In the genomic region with DNA sequence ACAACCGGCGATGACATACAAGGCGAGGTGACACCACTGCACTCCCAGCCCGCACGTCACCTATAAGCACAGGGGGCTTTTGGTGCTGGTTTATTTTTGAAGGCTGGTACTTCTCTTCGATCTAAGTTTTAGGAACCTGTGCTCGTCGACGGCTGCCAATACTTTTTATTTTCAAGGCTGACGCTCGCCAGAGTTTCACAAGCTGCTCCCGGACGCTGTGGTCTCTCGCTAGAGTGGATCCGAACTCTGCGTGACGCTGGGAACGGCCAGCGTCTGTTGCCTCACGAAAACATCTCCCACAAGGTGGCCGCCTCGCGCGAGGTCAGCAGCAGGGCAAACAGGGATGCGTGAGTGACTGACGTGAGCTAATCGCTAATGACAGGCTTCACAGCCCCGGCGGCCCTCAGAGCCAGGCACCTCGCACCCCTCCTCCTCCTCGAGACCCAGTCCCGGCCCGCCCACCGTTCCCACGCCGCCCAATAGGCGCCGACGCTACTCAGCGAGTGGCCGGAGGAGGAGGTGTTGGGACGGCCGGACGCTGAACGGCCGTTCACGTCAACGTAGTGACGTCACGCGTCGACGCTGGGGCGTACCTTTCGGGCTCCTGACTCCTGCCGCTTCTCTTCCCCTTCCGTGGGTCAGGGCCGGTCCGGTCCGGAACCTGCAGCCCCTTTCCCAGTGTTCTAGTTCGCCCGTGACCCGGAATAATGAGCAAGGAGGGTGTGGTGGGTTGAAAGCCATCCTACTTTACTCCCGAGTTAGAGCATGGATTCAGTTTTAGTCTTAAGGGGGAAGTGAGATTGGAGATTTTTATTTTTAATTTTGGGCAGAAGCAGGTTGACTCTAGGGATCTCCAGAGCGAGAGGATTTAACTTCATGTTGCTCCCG, we compare ENCODE assay signal across 8 cellular contexts. TPM values are rescaled to one million over a fixed set of nuclear protein-coding genes. Genes with fewer than 3 reads are reported as not detected.
A peak's percentile ranks its signal among the peaks of the same experiment; 100 is the strongest.
DNase-seq lines count a peak whose midpoint lies in the region; ATAC-seq and TF ChIP-seq lines count a peak whose summit lies in the region.

Gene CLCN3 (plus strand): TSS at position 621 of the 888 bp plus-strand sequence. CDS start 15,351 bp downstream, outside the sequence.

- no peaks in the 10 kb centered on the region for H3K27me3 ChIP-seq in foreskin keratinocyte
- H3K27me3 ChIP-seq in neural progenitor cell = no peaks in the 10 kb centered on the region

- peak within 1 kb of the TSS; percentile 88 for H2AFZ ChIP-seq in neural progenitor cell (replicated peaks)

- H3K27me3 Mint-ChIP-seq in neural progenitor cell (ENCODE audit: insufficient read depth, low read depth) = no peaks in the 10 kb centered on the region

- H3K36me3 Mint-ChIP-seq in neural progenitor cell = peaks cover 2% of the 10 kb centered on the region

- DNase-seq in GF-D8 (lab: John Stamatoyannopoulos, UW) (peak; percentile 76), HEK293T (ENCODE audit: extremely low spot score) (peak; percentile 93), MV-4-11 (lab: John Stamatoyannopoulos, UW) (peak; percentile 95), SK-MEL-5 (ENCODE audit: low read depth, low spot score) (peak; percentile 98), foreskin keratinocyte (peak; percentile 90 to 95), neural progenitor cell (ENCODE audit: low spot score) (peak; percentile 100), stromal cell of bone marrow (ENCODE audit: low read depth) (peak; percentile 98)
- DNase-seq in activated naive CD4-positive, alpha-beta T cell treated with Interleukin-2 at 50 U/mL for 16 hours = peak; percentile 89

- peak within 1 kb of the TSS; percentile 97 for H3K27ac Mint-ChIP-seq in neural progenitor cell

- peak; percentile 94 for ATAC-seq in foreskin keratinocyte

- peak within 1 kb of the TSS; percentile 85 for H3K4me3 ChIP-seq in neural progenitor cell

- peaks cover 8% of the 10 kb centered on the region for H3F3A ChIP-seq in neural progenitor cell (ENCODE audit: low read depth)

- peaks cover 48% of the 10 kb centered on the region for H3K79me2 ChIP-seq in neural progenitor cell (ENCODE audit: low read depth)

- H3K9me3 Mint-ChIP-seq in neural progenitor cell = no peaks in the 10 kb centered on the region

- H3K36me3 ChIP-seq in neural progenitor cell = no peaks in the 10 kb centered on the region

- no peaks in the 10 kb centered on the region for H3K9me3 ChIP-seq in neural progenitor cell (ENCODE audit: low read depth)

- H3K4me2 ChIP-seq in neural progenitor cell = peak within 1 kb of the TSS; percentile 99

- in situ Hi-C loops in SK-MEL-5 (cut with HindIII; ENCODE audit: low pct_unique_long_range_greater_than_20kb, low sequenced_read_pairs) = no loop called here

- peak within 1 kb of the TSS; percentile 93 for H3K4me3 Mint-ChIP-seq in neural progenitor cell

- H3K4me1 ChIP-seq in foreskin keratinocyte = peaks cover 22% of the 10 kb centered on the region
- peaks cover 15% of the 10 kb centered on the region for H3K4me1 ChIP-seq in neural progenitor cell

- peak within 1 kb of the TSS; percentile 89 for H3K9ac ChIP-seq in neural progenitor cell

- TF ChIP-seq CTCF in foreskin keratinocyte (conservative IDR thresholded peaks at IDR 0.05) (peak; percentile 41), neural progenitor cell (IDR thresholded peaks at IDR 0.05) (no peak)

- CTCF ChIA-PET in HEK293T (lab: Yijun Ruan, JAX) = interaction anchor here (0.6 to 1.5 kb wide), 5 partner anchors 9 to 804 kb away, joined by 3 to 6 read pairs (median 4); no protein-coding TSS in a partner anchor

- H3K27ac ChIP-seq in foreskin keratinocyte (peak within 1 kb of the TSS; percentile 96), neural progenitor cell (peak within 1 kb of the TSS; percentile 87)

- H4K20me1 ChIP-seq in neural progenitor cell (ENCODE audit: low read depth) = peaks cover 3% of the 10 kb centered on the region

- POLR2A ChIA-PET in HEK293T (lab: Yijun Ruan, JAX) = interaction anchor here (0.6 to 4.5 kb wide), 17 partner anchors 8 to 610 kb away, joined by 3 to 41 read pairs (median 7); partner anchors contain the start of genes CBR4, HPF1 and NEK1

- peaks cover 17% of the 10 kb centered on the region for H3K4me1 Mint-ChIP-seq in neural progenitor cell

TF ChIP-seq in HEK293T, 16 proteins besides CTCF, POLR2A, EP300 and RAD21:
- peak; percentile 96 for TF ChIP-seq PKNOX1 (IDR thresholded peaks at IDR 0.05)
- no peak for TF ChIP-seq CTBP1 (IDR thresholded peaks at IDR 0.05; ENCODE audit: borderline replicate concordance)
- 0 out of 2 replicates have a peak, but pooled peaks have one; percentile 23 for TF ChIP-seq ELF4 (IDR thresholded peaks at IDR 0.05)
- no peak for TF ChIP-seq SP1 (IDR thresholded peaks at IDR 0.05)
- no peak for TF ChIP-seq FOXA1 (IDR thresholded peaks at IDR 0.05)
- TF ChIP-seq ARNT (IDR thresholded peaks at IDR 0.05) = peak; percentile 68; the same call in 1 of the 2 replicates
- peak; percentile 58 for TF ChIP-seq L3MBTL2 (conservative IDR thresholded peaks at IDR 0.05)
- no peak for TF ChIP-seq BHLHE40 (IDR thresholded peaks at IDR 0.05; ENCODE audit: borderline replicate concordance)
- TF ChIP-seq HDGF (IDR thresholded peaks at IDR 0.05; ENCODE audit: borderline replicate concordance) = peak; percentile 97; the same call in 1 of the 2 replicates
- no peak for TF ChIP-seq FOXK2 (IDR thresholded peaks at IDR 0.05)

RNA-seq across cellular contexts. Expression of gene CLCN3, which starts in this region (rescaled TPM):
- total RNA-seq in SK-MEL-5 (2014; rRNA removed; shearing (Covaris generic)) = 53.8 and 54.5 TPM in 2 replicates
- polyA plus RNA-seq in SK-MEL-5 (2015; cell fraction: cytosol; rRNA removed) = 44.6 and 60.1 TPM in 2 replicates
- polyA plus RNA-seq in SK-MEL-5 (2015; cell fraction: nucleus; rRNA removed) = 27.3 and 34.1 TPM in 2 replicates
- 21.3 and 24.5 TPM in 2 replicates for total RNA-seq in foreskin keratinocyte
- 4.8 and 5.4 TPM in 2 replicates for polyA plus RNA-seq in foreskin keratinocyte
- 27.0 and 44.8 TPM in 2 replicates for total RNA-seq in neural progenitor cell (ENCODE audit: low replicate concordance)

Comparison
In these comparisons a context has a peak if more than half of its experiments do, and no peak if none do; other contexts are left out.
1. Peak in every context shown above with its lines: DNase-seq, ATAC-seq, H3K4me3 ChIP-seq and H3K27ac ChIP-seq.